8 cellular contexts compared by ENCODE assay signal in genomic region chr1:228082975-228083870, GRCh38. TPM values are rescaled to one million over a fixed set of nuclear protein-coding genes. Genes with fewer than 3 reads are reported as not detected.
DNase-seq lines count a peak whose midpoint lies in the region; TF ChIP-seq lines count a peak whose summit lies in the region.

No MANE protein-coding gene starts in this region.

- H3K4me1 ChIP-seq in DOHH2 (ENCODE audit: control insufficient read depth, low read length), result peaks cover 32% of the 10 kb centered on the region
- H3K4me1 ChIP-seq in H9 (ENCODE audit: insufficient read depth, low read length), result peaks cover 6% of the 10 kb centered on the region
- H3K4me1 ChIP-seq in stomach smooth muscle (ENCODE audit: control insufficient read depth, insufficient read depth, low read length), result peaks cover 58% of the 10 kb centered on the region

- no peak overlapping the region for H2BK5ac ChIP-seq in H9 (ENCODE audit: insufficient read length, low read length)

- H3K14ac ChIP-seq in H9 (ENCODE audit: insufficient read depth, low read length), result peak overlapping the region; percentile 97

- peak overlapping the region; percentile 28 for H2BK120ac ChIP-seq in H9 (ENCODE audit: low read depth, low read length, poor library complexity, severe bottlenecking)

- H3T11ph ChIP-seq in H9 (ENCODE audit: low read length), result no peak overlapping the region

- peaks cover 27% of the 10 kb centered on the region for H3K27me3 Mint-ChIP-seq in H9 (ENCODE audit: low read depth)
- H3K27me3 Mint-ChIP-seq in chondrocyte (ENCODE audit: low read depth), result no peaks in the 10 kb centered on the region

- H3K4me1 Mint-ChIP-seq in H9, result peaks cover 41 to 52% of the 10 kb centered on the region in 2 experiments
- H3K4me1 Mint-ChIP-seq in chondrocyte (ENCODE audit: low read depth), result peaks cover 55% of the 10 kb centered on the region

- H3K4me2 ChIP-seq in DOHH2 (ENCODE audit: low read length), result peak overlapping the region; percentile 90
- H3K4me2 ChIP-seq in H9 (ENCODE audit: insufficient read depth, insufficient read length, low read length), result peak overlapping the region; percentile 90

- TF ChIP-seq CTCF in DOHH2 (IDR thresholded peaks at IDR 0.05; ENCODE audit: low read depth, low read length, poor library complexity, severe bottlenecking), result no peak
- no peak for TF ChIP-seq CTCF in H9 (conservative IDR thresholded peaks at IDR 0.05)
- TF ChIP-seq CTCF in chondrocyte (IDR thresholded peaks at IDR 0.05), result no peak
- TF ChIP-seq CTCF in lower leg skin (IDR thresholded peaks at IDR 0.05), result no peak

- H3K9me2 ChIP-seq in DOHH2 (replicated peaks; ENCODE audit: control insufficient read depth, low read length), result no peaks in the 10 kb centered on the region

- peaks cover 10% of the 10 kb centered on the region for H3K23me2 ChIP-seq in H9 (ENCODE audit: insufficient read length, low read depth, low read length, poor library complexity, severe bottlenecking)

- H4K5ac ChIP-seq in H9 (ENCODE audit: insufficient read length, low read depth, low read length), result no peak overlapping the region

- 0 out of 2 replicates have a peak, but pooled peaks cover 4% of the 10 kb centered on the region for H3F3A ChIP-seq in DOHH2 (ENCODE audit: control insufficient read depth, insufficient read depth)

- H3K9ac ChIP-seq in H9 (ENCODE audit: extremely low read depth, insufficient read length, low read length) (peak overlapping the region; percentile 95), stomach smooth muscle (ENCODE audit: low read length in 2 of 2) (peak overlapping the region; percentile 95 to 98)

- H3K4me3 Mint-ChIP-seq in H9 (peak overlapping the region; percentile 97 to 99), chondrocyte (ENCODE audit: unreplicated experiment) (peak overlapping the region; percentile 92)

- no peak overlapping the region for H3K23ac ChIP-seq in H9 (ENCODE audit: insufficient read length, low read depth, low read length)

- H3K18ac ChIP-seq in H9 (ENCODE audit: insufficient read length, low read depth, low read length), result peak overlapping the region; percentile 55

- H2BK15ac ChIP-seq in H9 (ENCODE audit: low read depth, low read length), result no peak overlapping the region

- H3K27ac ChIP-seq in DOHH2 (ENCODE audit: low read depth, low read length) (peak overlapping the region; percentile 59), H9 (ENCODE audit: insufficient read length, low read depth, low read length) (no peak overlapping the region), stomach smooth muscle (ENCODE audit: low read length) (peak overlapping the region; percentile 87)

- peaks cover 48% of the 10 kb centered on the region for H4K20me1 ChIP-seq in DOHH2 (ENCODE audit: control insufficient read depth, insufficient read depth, low read depth, low read length)
- peaks cover 3% of the 10 kb centered on the region for H4K20me1 ChIP-seq in H9 (ENCODE audit: control insufficient read depth, insufficient read depth, insufficient read length)

- no peak overlapping the region for H3K56ac ChIP-seq in H9 (ENCODE audit: insufficient read length, low read depth, low read length)

- TF ChIP-seq POLR2A in lower leg skin (IDR thresholded peaks at IDR 0.05), result no peak

- H3K79me2 ChIP-seq in DOHH2 (ENCODE audit: control insufficient read depth, low read length), result peaks cover 88% of the 10 kb centered on the region
- H3K79me2 ChIP-seq in H9 (ENCODE audit: insufficient read depth, low read length), result peaks cover 50% of the 10 kb centered on the region

- no peaks in the 10 kb centered on the region for H3K9me3 ChIP-seq in DOHH2 (ENCODE audit: control insufficient read depth, insufficient read depth, low read length)
- no peaks in the 10 kb centered on the region for H3K9me3 ChIP-seq in H9 (ENCODE audit: control insufficient read depth, low read depth, low read length)
- no peaks in the 10 kb centered on the region for H3K9me3 ChIP-seq in stomach smooth muscle (ENCODE audit: control insufficient read depth in 2 of 2, low read length in 2 of 2)

- DNase-seq in H9 (no peak), RPMI7951 (ENCODE audit: low read depth) (peak; percentile 45), chondrocyte (ENCODE audit: low spot score) (peak; percentile 91), lower leg skin (ENCODE audit: low spot score in 2 of 2) (peak; percentile 58 to 94), NCI-H1694 (lab: John Stamatoyannopoulos, UW) (no peak), iPS-NIHi7 (ENCODE audit: extremely low spot score) (no peak)

- H2BK12ac ChIP-seq in H9 (ENCODE audit: insufficient read length, low read depth, low read length), result no peak overlapping the region

- intact Hi-C loops in lower leg skin (cut with DNase I; ENCODE audit: low total_unique reads), result no loop called here

- H4K91ac ChIP-seq in H9 (ENCODE audit: insufficient read length, low read depth, low read length), result peak overlapping the region; percentile 97

- H3K9me3 Mint-ChIP-seq in H9 (0 out of 5 replicates have a peak, but pooled peaks cover 0 to 3% of the 10 kb centered on the region in 2 experiments), chondrocyte (ENCODE audit: low read depth) (no peaks in the 10 kb centered on the region)

- no peak overlapping the region for H2AFZ ChIP-seq in H9 (ENCODE audit: low read length)

- H4K8ac ChIP-seq in H9 (replicated peaks; ENCODE audit: insufficient read length, low read depth, low read length), result no peak overlapping the region

- WGBS in H9 (ENCODE audit: extremely low coverage, insufficient read length, low lambda C conversion rate), result no CpG with 5 or more reads among the region's 71 CpGs
- 1% methylated on average over 30 to 40 of the region's 71 CpGs for WGBS in lower leg skin, 2 donors

- H3K36me3 ChIP-seq in DOHH2 (ENCODE audit: control insufficient read depth, low read length) (peaks cover 61% of the 10 kb centered on the region), stomach smooth muscle (ENCODE audit: control insufficient read depth in 2 of 2, insufficient read depth in 2 of 2, low read length in 2 of 2) (no peaks in the 10 kb centered on the region)

- H3K27me3 ChIP-seq in DOHH2 (ENCODE audit: control insufficient read depth, low read length), result no peaks in the 10 kb centered on the region; the same call in 1 of the 2 replicates
- peaks cover under 1% of the 10 kb centered on the region; the same call in 1 of the 2 replicates for H3K27me3 ChIP-seq in H9 (ENCODE audit: insufficient read depth, low read length)
- no peaks in the 10 kb centered on the region for H3K27me3 ChIP-seq in stomach smooth muscle (ENCODE audit: control insufficient read depth in 1 of 2, insufficient read depth in 2 of 2, low read length in 2 of 2)

- H3K27ac Mint-ChIP-seq in H9, result peak overlapping the region; percentile 87 to 99 (median 98); a peak in 6 of 7 replicates
- peak overlapping the region; percentile 96 for H3K27ac Mint-ChIP-seq in chondrocyte (ENCODE audit: unreplicated experiment)

- H2BK20ac ChIP-seq in H9 (ENCODE audit: low read depth, low read length, poor library complexity, severe bottlenecking), result no peak overlapping the region

- peaks cover 5 to 19% (median 15%) of the 10 kb centered on the region in 3 experiments for H3K36me3 Mint-ChIP-seq in H9 (ENCODE audit: insufficient read depth in 1 of 3, low read depth in 3 of 3)
- H3K36me3 Mint-ChIP-seq in chondrocyte (ENCODE audit: low read depth), result peaks cover 10% of the 10 kb centered on the region

- peaks cover 17% of the 10 kb centered on the region for H3K79me1 ChIP-seq in H9 (ENCODE audit: insufficient read depth, low read depth, low read length, poor library complexity, severe bottlenecking)

- H2AK5ac ChIP-seq in H9 (ENCODE audit: insufficient read length, low read length), result no peak overlapping the region

- peak overlapping the region; percentile 63 for H3K4ac ChIP-seq in H9 (ENCODE audit: low read depth, low read length)

- H3K4me3 ChIP-seq in DOHH2 (ENCODE audit: low read length) (peak overlapping the region; percentile 95), lower leg skin (ENCODE audit: low read depth, poor library complexity, severe bottlenecking) (peak overlapping the region; percentile 99), stomach smooth muscle (ENCODE audit: low read length in 2 of 2) (peak overlapping the region; percentile 85 to 98)

RNA-seq across cellular contexts. Expression of gene ARF1, which starts 0.7 kb away (rescaled TPM):
- total RNA-seq in H9 (2021) (258 and 279 TPM in 2 replicates), chondrocyte (339 to 392 TPM (median 351 TPM) in 3 replicates), lower leg skin (100 to 1,000 TPM; 242 to 326 (median 317) TPM)
- total RNA-seq in RPMI7951 (2014; rRNA removed; shearing (Covaris generic)), result 163 and 218 TPM in 2 replicates

RNA-seq across cellular contexts. Expression of gene C1orf35, which starts 19.9 kb away (rescaled TPM):
- 31.0 and 31.3 TPM in 2 replicates for total RNA-seq in H9 (2021)
- total RNA-seq in RPMI7951 (2014; rRNA removed; shearing (Covaris generic)), result 7.8 and 8.6 TPM in 2 replicates
- 12.9 to 15.1 TPM (median 13.3 TPM) in 3 replicates for total RNA-seq in chondrocyte
- 10 to 100 TPM; 16.9 to 37.0 (median 31.3) TPM for total RNA-seq in lower leg skin

RNA-seq across cellular contexts. Expression of gene MRPL55, which starts 25.9 kb away (rescaled TPM):
- 56.9 and 62.3 TPM in 2 replicates for total RNA-seq in H9 (2021)
- 63.2 and 83.0 TPM in 2 replicates for total RNA-seq in RPMI7951 (2014; rRNA removed; shearing (Covaris generic))
- 45.4 to 75.6 TPM (median 48.6 TPM) in 3 replicates for total RNA-seq in chondrocyte
- total RNA-seq in lower leg skin, result 100 to 1,000 TPM in 1 of 4 donors, 10 to 100 TPM in 3; 59.1 to 100 (median 82.2) TPM

RNA-seq across cellular contexts. Expression of gene GUK1, which starts 56.9 kb away (rescaled TPM):
- total RNA-seq in H9 (2021) (88.2 and 94.3 TPM in 2 replicates), chondrocyte (155 to 196 TPM (median 189 TPM) in 3 replicates), lower leg skin (100 to 1,000 TPM; 359 to 470 (median 422) TPM)
- total RNA-seq in RPMI7951 (2014; rRNA removed; shearing (Covaris generic)), result 294 and 365 TPM in 2 replicates

Comparison
In these comparisons a context has a peak if more than half of its experiments do, and no peak if none do; other contexts are left out.
1. DNase-seq: peak in RPMI7951 (single experiment), chondrocyte (single experiment) and lower leg skin (2 of 2); none in H9 (single experiment), NCI-H1694 (single experiment) and iPS-NIHi7 (single experiment).
2. Peak in every context shown above with its lines, with median percentiles within 50 percentile points of each other: H3K4me3 ChIP-seq.